Comparison of ENCODE assay signal across 10 cellular contexts in the genomic region with DNA sequence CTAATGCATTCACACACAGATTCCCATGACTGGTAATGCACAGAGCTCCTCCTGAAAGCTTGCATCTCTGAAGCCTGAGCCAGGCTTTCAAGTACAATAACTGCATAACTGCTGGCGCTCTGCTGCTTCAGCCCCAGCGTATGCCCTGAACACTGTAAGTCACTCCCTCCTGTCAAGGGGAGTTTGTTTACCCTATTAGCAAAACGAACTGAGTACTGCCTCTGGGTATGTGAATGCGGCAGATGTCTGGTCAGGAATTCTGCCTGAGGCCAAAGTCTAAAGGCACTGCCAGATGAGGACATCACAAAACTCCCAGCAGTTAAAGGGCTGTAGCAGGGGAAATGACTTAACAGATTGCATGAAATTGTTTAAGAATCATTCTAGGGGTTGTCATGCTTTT.
DNase-seq lines count a peak whose midpoint lies in the region; ATAC-seq and TF ChIP-seq lines count a peak whose summit lies in the region.
"Had no signal": no experiment of that assay in that cellular context is flagged by ENCODE, and none has a peak within 500 bp of the region (broad histone marks: within the 10 kb centered on the region; RNA-seq: fewer than 3 reads in every experiment).

No MANE protein-coding gene starts in this region.

- peaks cover 3% of the 10 kb centered on the region for H3K27me3 Mint-ChIP-seq in activated T-cell treated with anti-CD3 and anti-CD28 coated beads, Interleukin-2, amount 50 U/mL, for 24 hours

- H3K9me3 ChIP-seq in HEK293 (ENCODE audit: control insufficient read depth, insufficient read depth, low read depth, low read length): no peaks in the 10 kb centered on the region

- no peak overlapping the region for H3K27ac Mint-ChIP-seq in activated T-cell treated with anti-CD3 and anti-CD28 coated beads, Interleukin-2, amount 50 U/mL, for 24 hours

- H3K4me1 Mint-ChIP-seq in activated T-cell treated with anti-CD3 and anti-CD28 coated beads, Interleukin-2, amount 50 U/mL, for 24 hours (ENCODE audit: low read depth): no peaks in the 10 kb centered on the region

- H3K4me3 ChIP-seq in HEK293 (ENCODE audit: low read depth, low read length): no peak overlapping the region

- H3K4me3 Mint-ChIP-seq in activated T-cell treated with anti-CD3 and anti-CD28 coated beads, Interleukin-2, amount 50 U/mL, for 24 hours: no peak overlapping the region

- H3K36me3 ChIP-seq in HEK293 (ENCODE audit: control insufficient read depth in 2 of 2, insufficient read depth in 1 of 2, low read length in 2 of 2): no peaks in the 10 kb centered on the region

- H3K36me3 Mint-ChIP-seq in activated T-cell treated with anti-CD3 and anti-CD28 coated beads, Interleukin-2, amount 50 U/mL, for 24 hours (ENCODE audit: low read depth): no peaks in the 10 kb centered on the region

- DNase-seq in NCI-H446 (lab: John Stamatoyannopoulos, UW) (peak; percentile 6 to 76), ecto neural progenitor cell (ENCODE audit: low spot score) (peak; percentile 52), renal cortical epithelial cell (ENCODE audit: low read depth) (peak; percentile 92), hypothalamus (lab: John Stamatoyannopoulos, UW) (no peak)
- DNase-seq in activated T-cell treated with anti-CD3 and anti-CD28 coated beads, Interleukin-2, amount 50 U/mL, for 24 hours: no peak
- DNase-seq: stimulated activated CD8-positive, alpha-beta memory T cell treated with anti-CD3 and anti-CD28 coated beads, Interleukin-4, amount 100 ng/mL, for 48 hours had no signal

- CTCF ChIA-PET in HEK293 (lab: Yijun Ruan, JAX): interaction anchor here (1.1 kb wide), 1 partner anchor 10 kb away, joined by 3 read pairs; no protein-coding TSS in a partner anchor

- H3K4me1 ChIP-seq in HEK293 (ENCODE audit: control insufficient read depth, insufficient read depth, low read length): no peaks in the 10 kb centered on the region

- POLR2A ChIA-PET in HEK293 (lab: Yijun Ruan, JAX): interaction anchor here (1.0 kb wide), 1 partner anchor 211 kb away, joined by 3 read pairs; a partner anchor contains a TSS

- TF ChIP-seq CTCF in HEK293 (tag by site-specific recombination; IDR thresholded peaks at IDR 0.05): no peak

- no peak overlapping the region for H3K27ac ChIP-seq in HEK293 (ENCODE audit: extremely low read depth, low read depth, low read length)
- H3K27ac ChIP-seq: HL-60 had no signal

- ATAC-seq in GM21619 (IDR thresholded peaks at IDR 0.05; ENCODE audit: unreplicated experiment) (no peak), GM21786 (IDR thresholded peaks at IDR 0.05; ENCODE audit: unreplicated experiment) (no peak)

- H3K9me3 Mint-ChIP-seq in activated T-cell treated with anti-CD3 and anti-CD28 coated beads, Interleukin-2, amount 50 U/mL, for 24 hours: no peaks in the 10 kb centered on the region

TF ChIP-seq in HEK293, 187 proteins besides CTCF, POLR2A, EP300 and RAD21:
- TF ChIP-seq RBAK (tag by site-specific recombination; IDR thresholded peaks at IDR 0.05) (no peak), WT1 (tag by site-specific recombination; IDR thresholded peaks at IDR 0.05) (peak; percentile 94), IKZF3 (tag by site-specific recombination; IDR thresholded peaks at IDR 0.05) (no peak), MZF1 (tag by site-specific recombination; IDR thresholded peaks at IDR 0.05; ENCODE audit: borderline replicate concordance) (peak; percentile 80; the same call in 1 of the 2 replicates)
- TF ChIP-seq, protein P1, sequence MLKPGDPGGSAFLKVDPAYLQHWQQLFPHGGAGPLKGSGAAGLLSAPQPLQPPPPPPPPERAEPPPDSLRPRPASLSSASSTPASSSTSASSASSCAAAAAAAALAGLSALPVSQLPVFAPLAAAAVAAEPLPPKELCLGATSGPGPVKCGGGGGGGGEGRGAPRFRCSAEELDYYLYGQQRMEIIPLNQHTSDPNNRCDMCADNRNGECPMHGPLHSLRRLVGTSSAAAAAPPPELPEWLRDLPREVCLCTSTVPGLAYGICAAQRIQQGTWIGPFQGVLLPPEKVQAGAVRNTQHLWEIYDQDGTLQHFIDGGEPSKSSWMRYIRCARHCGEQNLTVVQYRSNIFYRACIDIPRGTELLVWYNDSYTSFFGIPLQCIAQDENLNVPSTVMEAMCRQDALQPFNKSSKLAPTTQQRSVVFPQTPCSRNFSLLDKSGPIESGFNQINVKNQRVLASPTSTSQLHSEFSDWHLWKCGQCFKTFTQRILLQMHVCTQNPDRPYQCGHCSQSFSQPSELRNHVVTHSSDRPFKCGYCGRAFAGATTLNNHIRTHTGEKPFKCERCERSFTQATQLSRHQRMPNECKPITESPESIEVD (tag by site-specific recombination; IDR thresholded peaks at IDR 0.05): 0 out of 2 replicates have a peak, but pooled peaks have one; percentile 19

Comparison
In these comparisons a context has a peak if more than half of its experiments do, and no peak if none do; other contexts are left out.
1. DNase-seq: peak in NCI-H446 (2 of 2), ecto neural progenitor cell (single experiment) and renal cortical epithelial cell (single experiment); none in activated T-cell treated with anti-CD3 and anti-CD28 coated beads, Interleukin-2, amount 50 U/mL, for 24 hours (single experiment) and hypothalamus (0 of 51).